ENCODE assay signal across 13 cellular contexts in the genomic region with DNA sequence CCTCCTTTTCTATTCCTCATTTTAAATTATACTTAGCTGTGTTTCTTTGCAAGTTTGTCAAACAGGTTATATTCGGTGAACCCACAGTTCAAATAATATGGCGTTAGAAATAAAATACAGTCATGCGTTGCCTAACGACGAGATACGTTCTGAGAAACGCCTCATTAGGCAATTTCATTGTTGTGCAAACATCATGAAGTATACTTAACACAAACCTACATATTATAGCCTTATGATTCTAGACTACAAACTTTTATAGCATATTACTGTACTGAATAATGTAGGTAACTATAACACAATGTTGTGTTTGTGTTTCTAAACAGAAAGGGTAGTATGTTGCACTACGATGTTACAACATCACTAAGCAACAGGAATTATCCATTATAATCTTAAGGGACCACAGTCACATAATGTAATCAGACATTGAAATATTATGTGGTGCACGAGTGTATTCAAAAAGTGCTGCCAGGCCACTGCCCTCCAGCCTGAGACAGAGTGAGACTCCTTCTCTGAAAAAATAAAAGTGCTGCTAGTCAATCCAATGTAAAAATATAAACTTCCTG. TPM values are rescaled to one million over a fixed set of nuclear protein-coding genes. Genes with fewer than 3 reads are reported as not detected.
A peak's percentile ranks its signal among the peaks of the same experiment; 100 is the strongest.
DNase-seq lines count a peak whose midpoint lies in the region; ATAC-seq and TF ChIP-seq lines count a peak whose summit lies in the region.
"Had no signal": no experiment of that assay in that cellular context is flagged by ENCODE, and none has a peak within 500 bp of the region (broad histone marks: within the 10 kb centered on the region; RNA-seq: fewer than 3 reads in every experiment).

No MANE protein-coding gene starts in this region.

- H3K27ac Mint-ChIP-seq in brain (peak overlapping the region; percentile 12 to 100 (median 75)), GM23338 (no peak overlapping the region)
- H3K27ac Mint-ChIP-seq: immature natural killer cell had no signal

- peaks cover 45% of the 10 kb centered on the region for H3K4me1 Mint-ChIP-seq in brain
- peaks cover 6% of the 10 kb centered on the region; the same call in 2 of the 3 replicates for H3K4me1 Mint-ChIP-seq in GM23338

- H3K9me3 ChIP-seq in osteoblast (ENCODE audit: low read depth, low read length) (no peaks in the 10 kb centered on the region), body of pancreas (no peaks in the 10 kb centered on the region)
- H3K9me3 ChIP-seq: right lobe of liver had no signal

- H3K9me2 ChIP-seq in GM23338 (ENCODE audit: insufficient read depth), result 0 out of 2 replicates have a peak, but pooled peaks cover 3% of the 10 kb centered on the region

- H3K27me3 ChIP-seq in osteoblast (ENCODE audit: insufficient read depth, low read length) (no peaks in the 10 kb centered on the region), GM23338 (ENCODE audit: insufficient read depth) (no peaks in the 10 kb centered on the region), body of pancreas (no peaks in the 10 kb centered on the region)
- H3K27me3 ChIP-seq: right lobe of liver had no signal

- H2AFZ ChIP-seq in osteoblast (ENCODE audit: low read length) (peak overlapping the region; percentile 81), GM23338 (no peak overlapping the region)

- H3K4me1 ChIP-seq in osteoblast (ENCODE audit: insufficient read depth, low read length) (peaks cover 13% of the 10 kb centered on the region), GM23338 (ENCODE audit: insufficient read depth) (no peaks in the 10 kb centered on the region), body of pancreas (peaks cover 25% of the 10 kb centered on the region)

- H3K79me2 ChIP-seq in osteoblast (ENCODE audit: insufficient read depth, low read length) (peaks cover 16% of the 10 kb centered on the region), GM23338 (replicated peaks; ENCODE audit: insufficient read depth) (peaks cover 16% of the 10 kb centered on the region)

- H3K27me3 Mint-ChIP-seq in brain, result peaks cover 13% of the 10 kb centered on the region
- H3K27me3 Mint-ChIP-seq in GM23338 (ENCODE audit: insufficient read depth, low read depth, poor library complexity), result peaks cover 6% of the 10 kb centered on the region

- ATAC-seq in GM23338 (no peak), GM21381 (IDR thresholded peaks at IDR 0.05; ENCODE audit: unreplicated experiment) (no peak), body of pancreas (no peak)

- H3F3A ChIP-seq in GM23338 (replicated peaks; ENCODE audit: low read depth), result no peaks in the 10 kb centered on the region

- WGBS in body of pancreas, 2 donors, result 69 to 80% methylated on average over 9 of the region's 9 CpGs

- TF ChIP-seq POLR2A in body of pancreas (IDR thresholded peaks at IDR 0.05), result no peak

- H3K27ac ChIP-seq in osteoblast (ENCODE audit: low read depth, low read length) (peak overlapping the region; percentile 73), GM23338 (ENCODE audit: low read depth) (no peak overlapping the region), body of pancreas (no peak overlapping the region)
- H3K27ac ChIP-seq: right lobe of liver had no signal

- H3K4me3 ChIP-seq in osteoblast (ENCODE audit: insufficient read depth, low read length) (peak overlapping the region; percentile 59), GM23338 (no peak overlapping the region), body of pancreas (no peak overlapping the region)
- H3K4me3 ChIP-seq: right lobe of liver had no signal

- H3K36me3 ChIP-seq in osteoblast (ENCODE audit: insufficient read depth, low read length) (no peaks in the 10 kb centered on the region), GM23338 (ENCODE audit: insufficient read depth) (no peaks in the 10 kb centered on the region), body of pancreas (replicated peaks in 1 of 2; ENCODE audit: insufficient read depth in 1 of 2, low read depth in 2 of 2) (no peaks in the 10 kb centered on the region)
- H3K36me3 ChIP-seq: right lobe of liver had no signal

- DNase-seq in HCEC 1CT (peak; percentile 2), NCI-H146 treated with DMSO at 0.1 percent for 48 hours (lab: John Stamatoyannopoulos, UW; ENCODE audit: unreplicated experiment) (peak; percentile 32), osteoblast (ENCODE audit: insufficient read length, low spot score, missing footprints) (no peak), GM23338 (ENCODE audit: low spot score) (no peak), T1000 (lab: John Stamatoyannopoulos, UW) (no peak), body of pancreas (no peak)
- DNase-seq: activated T-cell treated with anti-CD3 and anti-CD28 coated beads, Interleukin-2, amount 50 U/mL, for 24 hours; DND-41; immature natural killer cell; NCI-H2171; right lobe of liver had no signal

- peak overlapping the region; percentile 75 for H3K4me2 ChIP-seq in osteoblast (ENCODE audit: insufficient read depth, low read length)
- H3K4me2 ChIP-seq in GM23338, result no peak overlapping the region

- H3K36me3 Mint-ChIP-seq in brain, result no peaks in the 10 kb centered on the region
- H3K36me3 Mint-ChIP-seq in GM23338 (ENCODE audit: low read depth), result no peaks in the 10 kb centered on the region
- H3K36me3 Mint-ChIP-seq: immature natural killer cell had no signal

- TF ChIP-seq CTCF in brain (conservative IDR thresholded peaks at IDR 0.05) (no peak), osteoblast (IDR thresholded peaks at IDR 0.05; ENCODE audit: extremely low read depth, low read depth, low read length) (no peak), GM23338 (conservative IDR thresholded peaks at IDR 0.05; ENCODE audit: low read depth in 2 of 2) (no peak), body of pancreas (IDR thresholded peaks at IDR 0.05) (no peak)

- H4K20me1 ChIP-seq in osteoblast (ENCODE audit: insufficient read depth, low read length), result no peaks in the 10 kb centered on the region
- no peaks in the 10 kb centered on the region for H4K20me1 ChIP-seq in GM23338 (replicated peaks; ENCODE audit: insufficient read depth)

- intact Hi-C loops in body of pancreas (cut with DNase I), result no loop called here

- H3K4me3 Mint-ChIP-seq in brain (peak overlapping the region; percentile 97 to 100 (median 99)), GM23338 (no peak overlapping the region)
- H3K4me3 Mint-ChIP-seq: activated T-cell treated with anti-CD3 and anti-CD28 coated beads, Interleukin-2, amount 50 U/mL, for 24 hours; immature natural killer cell had no signal

- no peaks in the 10 kb centered on the region for H3K9me3 Mint-ChIP-seq in brain
- peaks cover 27% of the 10 kb centered on the region for H3K9me3 Mint-ChIP-seq in GM23338
- H3K9me3 Mint-ChIP-seq: activated T-cell treated with anti-CD3 and anti-CD28 coated beads, Interleukin-2, amount 50 U/mL, for 24 hours; immature natural killer cell had no signal

TF ChIP-seq in GM23338, 12 proteins besides CTCF, POLR2A, EP300 and RAD21:
- no peak for TF ChIP-seq STAT1 (IDR thresholded peaks at IDR 0.05; ENCODE audit: unreplicated experiment)
- TF ChIP-seq EZH2 (IDR thresholded peaks at IDR 0.05; ENCODE audit: low read depth, unreplicated experiment), result no peak
- no peak for TF ChIP-seq ZNF114 (CRISPR knock-in tag; IDR thresholded peaks at IDR 0.05)
- TF ChIP-seq EZH2phosphoT487 (IDR thresholded peaks at IDR 0.05; ENCODE audit: unreplicated experiment), result no peak
- TF ChIP-seq JUNB (IDR thresholded peaks at IDR 0.05; ENCODE audit: unreplicated experiment), result no peak
- TF ChIP-seq CREB1 (CRISPR knock-in tag; IDR thresholded peaks at IDR 0.05; ENCODE audit: low read depth), result no peak
- TF ChIP-seq POLR2AphosphoS5 (IDR thresholded peaks at IDR 0.05; ENCODE audit: low read depth), result no peak

RNA-seq across cellular contexts. Expression of a gene that starts 3.0 kb away (rescaled TPM):
- polyA plus RNA-seq in brain (ENCODE audit: insufficient read depth, low read depth, low replicate concordance), result 12.3 TPM
- 6.9 and 9.1 TPM in 2 replicates for total RNA-seq in osteoblast
- 31.1 and 32.7 TPM in 2 replicates for total RNA-seq in GM23338 (2014; rRNA removed; shearing (Covaris generic))
- polyA plus RNA-seq in GM23338 (2016; fragmentation: Nextera tagmentation; extraction: Ambion mirVana), result 103 and 123 TPM in 2 replicates
- total RNA-seq in body of pancreas, result 10 to 100 TPM in 1 of 2 donors, 1 to 10 TPM in 1; 2.6 to 21.4 TPM

Comparison
In these comparisons a context has a peak if more than half of its experiments do, and no peak if none do; other contexts are left out.
1. DNase-seq: peak in HCEC 1CT (single experiment) and NCI-H146 treated with DMSO at 0.1 percent for 48 hours (single experiment); none in osteoblast (single experiment), GM23338 (single experiment), T1000 (single experiment) and body of pancreas (0 of 4).